Comparison of ENCODE assay signal across 21 cellular contexts in genomic region chr11:74429205-74429604, GRCh38. TPM values are rescaled to one million over a fixed set of nuclear protein-coding genes. Genes with fewer than 3 reads are reported as not detected.
"Had no signal": no experiment of that assay in that cellular context is flagged by ENCODE, and none has a peak within 500 bp of the region (broad histone marks: within the 10 kb centered on the region; RNA-seq: fewer than 3 reads in every experiment).

No MANE protein-coding gene starts in this region.

- H3K4me3 Mint-ChIP-seq: memory B cell; naive thymus-derived CD4-positive, alpha-beta T cell; natural killer cell had no signal

- H3K27me3 ChIP-seq: dorsolateral prefrontal cortex, foreskin keratinocyte, heart right ventricle, left lung had no signal

- ATAC-seq: foreskin keratinocyte; heart right ventricle; left cardiac atrium; left lung; left ventricle myocardium superior; lower lobe of right lung; naive thymus-derived CD4-positive, alpha-beta T cell; natural killer cell had no signal

- H3K4me1 Mint-ChIP-seq: memory B cell, natural killer cell had no signal

- H3K9me3 Mint-ChIP-seq: natural killer cell had no signal

- H3K4me1 ChIP-seq: esophagus muscularis mucosa, foreskin keratinocyte, heart right ventricle, left lung, lower lobe of right lung had no signal

- H3K4me3 ChIP-seq: coronary artery, dorsolateral prefrontal cortex, esophagus muscularis mucosa, heart right ventricle, left lung, lower lobe of right lung had no signal

- H3K27ac ChIP-seq: coronary artery, dorsolateral prefrontal cortex, esophagus muscularis mucosa, foreskin keratinocyte, heart right ventricle, left lung, lower lobe of right lung had no signal

- DNase-seq: dermis blood vessel endothelial cell; dorsolateral prefrontal cortex; effector CD4-positive, alpha-beta T cell; effector memory CD4-positive, alpha-beta T cell; foreskin keratinocyte; glutamatergic neuron; head of caudate nucleus; heart right ventricle; hippocampal formation; left cardiac atrium; left lung; left ventricle myocardium superior; lower lobe of right lung; mesendoderm; midbrain; naive thymus-derived CD4-positive, alpha-beta T cell; natural killer cell had no signal

- H3K36me3 ChIP-seq: esophagus muscularis mucosa, heart right ventricle, left lung, lower lobe of right lung had no signal

- H3K36me3 Mint-ChIP-seq: natural killer cell had no signal

- H3K27ac Mint-ChIP-seq: memory B cell; naive thymus-derived CD4-positive, alpha-beta T cell; natural killer cell had no signal

RNA-seq across cellular contexts. Expression of gene KCNE3, which starts 38.1 kb away (rescaled TPM):
- polyA plus RNA-seq: keratinocyte; naive thymus-derived CD4-positive, alpha-beta T cell had no signal
